Comparison of ENCODE assay signal across 1 cellular context in genomic region chr11:66480116-66480938, GRCh38.
TF ChIP-seq lines count a peak whose summit lies in the region.

TSS of gene DPP3 (plus strand) at chr11:66480434. CDS start at chr11:66482201, 1,767 bp downstream.

TF ChIP-seq in HEK293, 187 proteins besides CTCF, POLR2A, EP300 and RAD21 (continued from another document):
- TF ChIP-seq PRDM6 (tag by site-specific recombination; IDR thresholded peaks at IDR 0.05) (no peak), ZNF600 (tag by site-specific recombination; IDR thresholded peaks at IDR 0.05) (peak; percentile 68; the same call in 1 of the 2 replicates), HOXA7 (CRISPR knock-in tag; IDR thresholded peaks at IDR 0.05; ENCODE audit: borderline replicate concordance) (no peak), ZNF561 (tag by site-specific recombination; IDR thresholded peaks at IDR 0.05; ENCODE audit: borderline replicate concordance) (peak; percentile 85), ZNF621 (tag by site-specific recombination; IDR thresholded peaks at IDR 0.05) (no peak), ZNF423 (tag by site-specific recombination; IDR thresholded peaks at IDR 0.05) (no peak), ZXDB (tag by site-specific recombination; IDR thresholded peaks at IDR 0.05) (peak; percentile 97), IKZF3 (tag by site-specific recombination; IDR thresholded peaks at IDR 0.05) (no peak), ZEB2 (tag by site-specific recombination; IDR thresholded peaks at IDR 0.05) (peak; percentile 77), PRDM1 (tag by site-specific recombination; IDR thresholded peaks at IDR 0.05) (no peak), TCF7L2 (IDR thresholded peaks at IDR 0.05; ENCODE audit: borderline replicate concordance, low read depth, low read length) (no peak), ZNF132 (tag by site-specific recombination; IDR thresholded peaks at IDR 0.05; ENCODE audit: borderline replicate concordance) (no peak), ZNF366 (tag by site-specific recombination; conservative IDR thresholded peaks at IDR 0.05) (no peak), ZNF133 (tag by site-specific recombination; IDR thresholded peaks at IDR 0.05) (no peak), ZNF768 (tag by site-specific recombination; IDR thresholded peaks at IDR 0.05) (no peak), BCL6B (tag by site-specific recombination; IDR thresholded peaks at IDR 0.05) (no peak), ZBTB20 (tag by site-specific recombination; IDR thresholded peaks at IDR 0.05) (peak; percentile 68; the same call in 1 of the 2 replicates), BCL11A (tag by site-specific recombination; IDR thresholded peaks at IDR 0.05; ENCODE audit: low read depth) (no peak; the same call in 1 of the 2 replicates), ZNF394 (tag by site-specific recombination; IDR thresholded peaks at IDR 0.05; ENCODE audit: borderline replicate concordance) (peak; percentile 71; the same call in 1 of the 2 replicates), HOXC10 (CRISPR knock-in tag; IDR thresholded peaks at IDR 0.05) (peak; percentile 57; the same call in 1 of the 2 replicates), ZNF239 (tag by site-specific recombination; IDR thresholded peaks at IDR 0.05) (no peak), PRDM10 (tag by site-specific recombination; IDR thresholded peaks at IDR 0.05) (peak; percentile 83), ZSCAN4 (tag by site-specific recombination; IDR thresholded peaks at IDR 0.05) (0 out of 2 replicates have a peak, but pooled peaks have one; percentile 5), ZNF37A (tag by site-specific recombination; IDR thresholded peaks at IDR 0.05) (no peak), SP2 (tag by site-specific recombination; IDR thresholded peaks at IDR 0.05) (peak; percentile 96), ZNF830 (tag by site-specific recombination; IDR thresholded peaks at IDR 0.05; ENCODE audit: low read depth) (no peak), ZNF211 (tag by site-specific recombination; IDR thresholded peaks at IDR 0.05; ENCODE audit: low read depth) (no peak), ZNF530 (tag by site-specific recombination; IDR thresholded peaks at IDR 0.05; ENCODE audit: low read depth) (no peak), ZBTB1 (tag by site-specific recombination; IDR thresholded peaks at IDR 0.05) (no peak), ZNF248 (tag by site-specific recombination; IDR thresholded peaks at IDR 0.05) (no peak), ZNF223 (tag by site-specific recombination; IDR thresholded peaks at IDR 0.05) (no peak), AEBP2 (tag by site-specific recombination; IDR thresholded peaks at IDR 0.05; ENCODE audit: borderline replicate concordance) (no peak), ZSCAN23 (tag by site-specific recombination; IDR thresholded peaks at IDR 0.05) (no peak), ZNF221 (tag by site-specific recombination; IDR thresholded peaks at IDR 0.05; ENCODE audit: borderline replicate concordance) (no peak), ZIC2 (tag by site-specific recombination; IDR thresholded peaks at IDR 0.05) (peak; percentile 85), YY2 (tag by site-specific recombination; IDR thresholded peaks at IDR 0.05) (no peak), ZNF623 (tag by site-specific recombination; IDR thresholded peaks at IDR 0.05) (no peak), SCRT1 (tag by site-specific recombination; IDR thresholded peaks at IDR 0.05; ENCODE audit: borderline replicate concordance) (no peak), ZNF2 (tag by site-specific recombination; IDR thresholded peaks at IDR 0.05) (0 out of 2 replicates have a peak, but pooled peaks have one; percentile 29), PBX3 (CRISPR knock-in tag; IDR thresholded peaks at IDR 0.05) (peak; percentile 94), ZBTB48 (tag by site-specific recombination; IDR thresholded peaks at IDR 0.05) (no peak), ZNF404 (tag by site-specific recombination; IDR thresholded peaks at IDR 0.05) (no peak), ZNF266 (tag by site-specific recombination; IDR thresholded peaks at IDR 0.05; ENCODE audit: low read depth) (no peak), YY1 (tag by site-specific recombination; IDR thresholded peaks at IDR 0.05) (no peak), ZNF560 (tag by site-specific recombination; IDR thresholded peaks at IDR 0.05; ENCODE audit: borderline replicate concordance) (no peak), ZNF585B (tag by site-specific recombination; IDR thresholded peaks at IDR 0.05) (no peak)
- TF ChIP-seq, protein P1, sequence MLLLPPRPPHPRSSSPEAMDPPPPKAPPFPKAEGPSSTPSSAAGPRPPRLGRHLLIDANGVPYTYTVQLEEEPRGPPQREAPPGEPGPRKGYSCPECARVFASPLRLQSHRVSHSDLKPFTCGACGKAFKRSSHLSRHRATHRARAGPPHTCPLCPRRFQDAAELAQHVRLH (tag by site-specific recombination; IDR thresholded peaks at IDR 0.05): 0 out of 2 replicates have a peak, but pooled peaks have one; percentile 32
- TF ChIP-seq, protein P2, sequence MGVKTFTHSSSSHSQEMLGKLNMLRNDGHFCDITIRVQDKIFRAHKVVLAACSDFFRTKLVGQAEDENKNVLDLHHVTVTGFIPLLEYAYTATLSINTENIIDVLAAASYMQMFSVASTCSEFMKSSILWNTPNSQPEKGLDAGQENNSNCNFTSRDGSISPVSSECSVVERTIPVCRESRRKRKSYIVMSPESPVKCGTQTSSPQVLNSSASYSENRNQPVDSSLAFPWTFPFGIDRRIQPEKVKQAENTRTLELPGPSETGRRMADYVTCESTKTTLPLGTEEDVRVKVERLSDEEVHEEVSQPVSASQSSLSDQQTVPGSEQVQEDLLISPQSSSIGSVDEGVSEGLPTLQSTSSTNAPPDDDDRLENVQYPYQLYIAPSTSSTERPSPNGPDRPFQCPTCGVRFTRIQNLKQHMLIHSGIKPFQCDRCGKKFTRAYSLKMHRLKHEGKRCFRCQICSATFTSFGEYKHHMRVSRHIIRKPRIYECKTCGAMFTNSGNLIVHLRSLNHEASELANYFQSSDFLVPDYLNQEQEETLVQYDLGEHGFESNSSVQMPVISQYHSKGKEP (tag by site-specific recombination; IDR thresholded peaks at IDR 0.05): no peak
- TF ChIP-seq, protein P3, sequence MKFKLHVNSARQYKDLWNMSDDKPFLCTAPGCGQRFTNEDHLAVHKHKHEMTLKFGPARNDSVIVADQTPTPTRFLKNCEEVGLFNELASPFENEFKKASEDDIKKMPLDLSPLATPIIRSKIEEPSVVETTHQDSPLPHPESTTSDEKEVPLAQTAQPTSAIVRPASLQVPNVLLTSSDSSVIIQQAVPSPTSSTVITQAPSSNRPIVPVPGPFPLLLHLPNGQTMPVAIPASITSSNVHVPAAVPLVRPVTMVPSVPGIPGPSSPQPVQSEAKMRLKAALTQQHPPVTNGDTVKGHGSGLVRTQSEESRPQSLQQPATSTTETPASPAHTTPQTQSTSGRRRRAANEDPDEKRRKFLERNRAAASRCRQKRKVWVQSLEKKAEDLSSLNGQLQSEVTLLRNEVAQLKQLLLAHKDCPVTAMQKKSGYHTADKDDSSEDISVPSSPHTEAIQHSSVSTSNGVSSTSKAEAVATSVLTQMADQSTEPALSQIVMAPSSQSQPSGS (tag by site-specific recombination; IDR thresholded peaks at IDR 0.05; ENCODE audit: low read depth): no peak
- TF ChIP-seq, protein P4, sequence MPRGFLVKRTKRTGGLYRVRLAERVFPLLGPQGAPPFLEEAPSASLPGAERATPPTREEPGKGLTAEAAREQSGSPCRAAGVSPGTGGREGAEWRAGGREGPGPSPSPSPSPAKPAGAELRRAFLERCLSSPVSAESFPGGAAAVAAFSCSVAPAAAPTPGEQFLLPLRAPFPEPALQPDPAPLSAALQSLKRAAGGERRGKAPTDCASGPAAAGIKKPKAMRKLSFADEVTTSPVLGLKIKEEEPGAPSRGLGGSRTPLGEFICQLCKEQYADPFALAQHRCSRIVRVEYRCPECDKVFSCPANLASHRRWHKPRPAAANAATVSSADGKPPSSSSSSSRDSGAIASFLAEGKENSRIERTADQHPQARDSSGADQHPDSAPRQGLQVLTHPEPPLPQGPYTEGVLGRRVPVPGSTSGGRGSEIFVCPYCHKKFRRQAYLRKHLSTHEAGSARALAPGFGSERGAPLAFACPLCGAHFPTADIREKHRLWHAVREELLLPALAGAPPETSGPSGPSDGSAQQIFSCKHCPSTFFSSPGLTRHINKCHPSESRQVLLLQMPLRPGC (tag by site-specific recombination; IDR thresholded peaks at IDR 0.05): peak; percentile 19; the same call in 1 of the 2 replicates
